In the genomic region with DNA sequence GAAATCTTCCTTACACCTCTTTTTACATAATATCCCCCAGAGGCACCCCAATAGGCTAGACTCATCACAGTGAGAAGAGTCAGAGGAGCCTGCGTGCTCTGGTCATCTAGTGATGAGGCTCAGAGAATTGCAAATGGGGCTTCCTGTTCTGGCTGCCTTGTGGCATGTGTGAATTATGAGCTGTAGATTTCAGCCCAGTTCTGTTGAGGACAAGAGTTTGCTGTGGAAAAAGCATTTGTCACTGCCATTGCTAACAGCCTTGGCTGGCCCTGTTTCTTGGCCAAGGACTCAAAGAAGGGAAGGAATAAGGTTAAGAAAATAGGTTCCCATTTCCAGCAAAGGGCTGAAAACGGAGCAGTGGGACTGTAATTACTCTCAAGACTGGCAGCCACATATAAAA, we compare ENCODE assay signal across 12 cellular contexts. TPM values are rescaled to one million over a fixed set of nuclear protein-coding genes. Genes with fewer than 3 reads are reported as not detected.
DNase-seq lines count a peak whose midpoint lies in the region; ATAC-seq, FAIRE-seq and TF ChIP-seq lines count a peak whose summit lies in the region.
"Had no signal": no experiment of that assay in that cellular context is flagged by ENCODE, and none has a peak within 500 bp of the region (broad histone marks: within the 10 kb centered on the region; RNA-seq: fewer than 3 reads in every experiment).

No MANE protein-coding gene starts in this region.

- H3K9me3 ChIP-seq in astrocyte (ENCODE audit: insufficient read depth, low read depth, low read length) (no peaks in the 10 kb centered on the region), kidney (ENCODE audit: control insufficient read depth in 1 of 2, low read length in 2 of 2) (no peaks in the 10 kb centered on the region), sigmoid colon (no peaks in the 10 kb centered on the region)
- H3K9me3 ChIP-seq: BLaER1 had no signal

- no peak overlapping the region for H3K27ac Mint-ChIP-seq in astrocyte (ENCODE audit: unreplicated experiment)
- H3K27ac Mint-ChIP-seq: activated CD4-positive, alpha-beta T cell treated with anti-CD3 and anti-CD28 coated beads for 36 hours had no signal

- H3K9ac ChIP-seq in astrocyte (ENCODE audit: low read length) (peak overlapping the region; percentile 28), kidney (ENCODE audit: low read length in 2 of 2) (no peak overlapping the region)
- H3K9ac ChIP-seq: BLaER1 had no signal

- H3K4me3 Mint-ChIP-seq in astrocyte (ENCODE audit: unreplicated experiment), result no peak overlapping the region
- H3K4me3 Mint-ChIP-seq: activated CD4-positive, alpha-beta T cell treated with anti-CD3 and anti-CD28 coated beads for 36 hours had no signal

- intact Hi-C loops in kidney (cut with DNase I) (no loop called here), sigmoid colon (cut with DNase I) (no loop called here)

- peaks cover 7% of the 10 kb centered on the region for H3K4me1 Mint-ChIP-seq in astrocyte (ENCODE audit: low read depth, unreplicated experiment)

- H3K27me3 ChIP-seq in astrocyte (ENCODE audit: insufficient read depth, low read length) (no peaks in the 10 kb centered on the region), sigmoid colon (no peaks in the 10 kb centered on the region)
- H3K27me3 ChIP-seq: BLaER1 had no signal

- peaks cover 11% of the 10 kb centered on the region for H4K20me1 ChIP-seq in astrocyte (ENCODE audit: insufficient read depth, low read length)
- H4K20me1 ChIP-seq: BLaER1 had no signal

- H3K36me3 ChIP-seq in astrocyte (ENCODE audit: insufficient read depth, low read length) (peaks cover 35% of the 10 kb centered on the region), kidney (ENCODE audit: control insufficient read depth in 1 of 2, insufficient read depth in 2 of 2, low read length in 2 of 2) (peaks cover 15 to 24% of the 10 kb centered on the region in 2 donors), sigmoid colon (peaks cover 8 to 55% (median 24%) of the 10 kb centered on the region in 4 donors)

- H3K9me3 Mint-ChIP-seq in astrocyte (ENCODE audit: unreplicated experiment), result no peaks in the 10 kb centered on the region

- H3K4me2 ChIP-seq in astrocyte (ENCODE audit: low read length), result peak overlapping the region; percentile 2
- H3K4me2 ChIP-seq: BLaER1 had no signal

- H3K4me3 ChIP-seq in astrocyte (ENCODE audit: insufficient read depth, low read depth, low read length), result no peak overlapping the region
- no peak overlapping the region for H3K4me3 ChIP-seq in kidney (ENCODE audit: low read length in 2 of 2)
- no peak overlapping the region for H3K4me3 ChIP-seq in sigmoid colon
- H3K4me3 ChIP-seq: BLaER1 had no signal

- DNase-seq in EH (ENCODE audit: low read depth), result peak; percentile 46
- DNase-seq in astrocyte (ENCODE audit: low read depth), result peak; percentile 90
- no peak for DNase-seq in kidney
- peak; percentile 76 for DNase-seq in sigmoid colon
- DNase-seq in central memory CD4-positive, alpha-beta T cell, result no peak
- DNase-seq in activated naive CD4-positive, alpha-beta T cell (lab: John Stamatoyannopoulos, UW), result no peak
- DNase-seq in stimulated activated naive CD4-positive, alpha-beta T cell treated with Interleukin-2 at 50 U/mL for 16 hours (lab: John Stamatoyannopoulos, UW), result no peak
- DNase-seq: activated CD4-positive, alpha-beta T cell treated with anti-CD3 and anti-CD28 coated beads for 36 hours; naive thymus-derived CD8-positive, alpha-beta T cell; NCI-H1417 treated with DMSO at 0.1 percent for 48 hours had no signal

- TF ChIP-seq POLR2A in sigmoid colon (IDR thresholded peaks at IDR 0.05), result no peak

- TF ChIP-seq EP300 in sigmoid colon (IDR thresholded peaks at IDR 0.05), result no peak

- TF ChIP-seq CTCF in astrocyte (IDR thresholded peaks at IDR 0.05; ENCODE audit: insufficient read depth, low read depth, low read length) (no peak), kidney (IDR thresholded peaks at IDR 0.05; ENCODE audit: borderline replicate concordance, extremely low read depth, insufficient read depth) (no peak), sigmoid colon (IDR thresholded peaks at IDR 0.05) (no peak)

- FAIRE-seq in astrocyte (lab: Jason Lieb, UNC) (no peak), kidney (lab: Jason Lieb, UNC) (no peak)

- peak overlapping the region; percentile 32 for H3K27ac ChIP-seq in astrocyte (ENCODE audit: low read depth, low read length)
- H3K27ac ChIP-seq in kidney (ENCODE audit: low read depth in 2 of 2, low read length in 2 of 2), result peak overlapping the region; percentile 67 to 88
- peak overlapping the region; percentile 67 to 80 (median 76) for H3K27ac ChIP-seq in sigmoid colon
- H3K27ac ChIP-seq: BLaER1 had no signal

- H2AFZ ChIP-seq in astrocyte (ENCODE audit: low read depth, low read length), result no peak overlapping the region

- H3K27me3 Mint-ChIP-seq in astrocyte (ENCODE audit: low read depth, unreplicated experiment), result no peaks in the 10 kb centered on the region
- H3K27me3 Mint-ChIP-seq: activated CD4-positive, alpha-beta T cell treated with anti-CD3 and anti-CD28 coated beads for 36 hours; naive thymus-derived CD8-positive, alpha-beta T cell had no signal

- H3K4me1 ChIP-seq in astrocyte (ENCODE audit: insufficient read depth, low read length) (peaks cover 6% of the 10 kb centered on the region), kidney (ENCODE audit: control insufficient read depth in 1 of 2, insufficient read depth in 1 of 2, low read depth in 1 of 2, low read length in 2 of 2) (no peaks in the 10 kb centered on the region), sigmoid colon (peaks cover 0 to 24% (median 12%) of the 10 kb centered on the region in 4 donors)
- H3K4me1 ChIP-seq: BLaER1 had no signal

- ATAC-seq in GM19328 (IDR thresholded peaks at IDR 0.05; ENCODE audit: unreplicated experiment), result no peak
- ATAC-seq: activated CD4-positive, alpha-beta T cell treated with anti-CD3 and anti-CD28 coated beads for 36 hours; naive thymus-derived CD8-positive, alpha-beta T cell had no signal

- WGBS in sigmoid colon, 2 donors, result 85 to 95% methylated on average over 2 of the region's 2 CpGs

- H3K79me2 ChIP-seq in astrocyte (ENCODE audit: insufficient read depth, low read length), result no peaks in the 10 kb centered on the region

- H3K36me3 Mint-ChIP-seq in astrocyte (ENCODE audit: low read depth, unreplicated experiment), result peaks cover 13% of the 10 kb centered on the region

RNA-seq across cellular contexts. Expression of gene MRAP, which starts 30.7 kb away (rescaled TPM):
- not detected in 2 replicates for total RNA-seq in astrocyte
- total RNA-seq in kidney, result not detected
- polyA plus RNA-seq in kidney (ENCODE audit: insufficient read depth, low read depth, low replicate concordance), result not detected
- 1 to 10 TPM in 1 of 4 donors, not detected in 3; 1.1 TPM for total RNA-seq in sigmoid colon
- 1 to 10 TPM in 1 of 3 donors, not detected in 2; 6.5 TPM for polyA plus RNA-seq in sigmoid colon
- total RNA-seq: activated CD4-positive, alpha-beta T cell treated with anti-CD3 and anti-CD28 coated beads for 36 hours; naive thymus-derived CD8-positive, alpha-beta T cell had no signal
- polyA plus RNA-seq: naive thymus-derived CD8-positive, alpha-beta T cell had no signal

RNA-seq across cellular contexts. Expression of gene MIS18A, which starts 50.5 kb away (rescaled TPM):
- 6.5 and 8.0 TPM in 2 replicates for total RNA-seq in astrocyte
- total RNA-seq in kidney, result 7.0 TPM
- 6.2 TPM for polyA plus RNA-seq in kidney (ENCODE audit: insufficient read depth, low read depth, low replicate concordance)
- 1 to 10 TPM; 2.4 to 6.4 (median 4.4) TPM for total RNA-seq in sigmoid colon
- 10 to 100 TPM in 2 of 3 donors, 1 to 10 TPM in 1; 9.0 to 12.0 (median 11.5) TPM for polyA plus RNA-seq in sigmoid colon

Comparison
In these comparisons a context has a peak if more than half of its experiments do, and no peak if none do; other contexts are left out.
1. DNase-seq: peak in EH (single experiment), astrocyte (single experiment) and sigmoid colon (single experiment); none in kidney (single experiment), central memory CD4-positive, alpha-beta T cell (single experiment), activated naive CD4-positive, alpha-beta T cell (0 of 4) and stimulated activated naive CD4-positive, alpha-beta T cell treated with Interleukin-2 at 50 U/mL for 16 hours (single experiment).
2. Peak in every context shown above with its lines, with median percentiles within 50 percentile points of each other: H3K27ac ChIP-seq.